Comparison of ENCODE assay signal across 28 cellular contexts in genomic region chr1:41098657-41099207, GRCh38.
"Had no signal": no experiment of that assay in that cellular context is flagged by ENCODE, and none has a peak within 500 bp of the region (broad histone marks: within the 10 kb centered on the region; RNA-seq: fewer than 3 reads in every experiment).

No MANE protein-coding gene starts in this region.

- H3K4me3 Mint-ChIP-seq: activated CD4-positive, alpha-beta memory T cell treated with anti-CD3 and anti-CD28 coated beads for 36 hours; activated CD4-positive, alpha-beta T cell treated with anti-CD3 and anti-CD28 coated beads, Interleukin-2, amount 10 ng/mL, durations not matched to agents 7 days and 5 days; activated naive CD4-positive, alpha-beta T cell treated with anti-CD3 and anti-CD28 coated beads for 36 hours; activated naive CD8-positive, alpha-beta T cell; activated T-cell treated with anti-CD3 and anti-CD28 coated beads, Interleukin-2, amount 50 U/mL, for 4 hours; brain; T-cell had no signal

- H3K27ac Mint-ChIP-seq: activated CD4-positive, alpha-beta memory T cell treated with anti-CD3 and anti-CD28 coated beads for 36 hours; activated CD4-positive, alpha-beta T cell treated with anti-CD3 and anti-CD28 coated beads, Interleukin-2, amount 10 ng/mL, durations not matched to agents 7 days and 5 days; activated naive CD4-positive, alpha-beta T cell treated with anti-CD3 and anti-CD28 coated beads for 36 hours; activated naive CD8-positive, alpha-beta T cell; T-cell had no signal

- DNase-seq: activated CD4-positive, alpha-beta memory T cell treated with anti-CD3 and anti-CD28 coated beads for 36 hours; activated CD4-positive, alpha-beta T cell treated with anti-CD3 and anti-CD28 coated beads, Interleukin-2, amount 10 ng/mL, durations not matched to agents 7 days and 5 days; activated CD4-positive, CD25-positive, alpha-beta regulatory T cell; activated CD8-positive, alpha-beta memory T cell treated with anti-CD3 and anti-CD28 coated beads for 24 hours; activated gamma-delta T cell; activated naive CD4-positive, alpha-beta T cell treated with anti-CD3 and anti-CD28 coated beads for 36 hours; activated T-cell treated with anti-CD3 and anti-CD28 coated beads, Interleukin-2, amount 50 U/mL, for 4 hours; amygdala; Karpas-422; MM.1S; NCI-H1105; NCI-H1436; NCI-H1694 treated with DMSO at 0.1 percent for 48 hours; NCI-H2029 treated with DMSO at 0.1 percent for 48 hours; NCI-H345; NCI-H510A; NCI-H526 treated with DMSO at 0.1 percent for 48 hours; NK-92 treated with Interleukin-12 subunit alpha and Interleukin-12 subunit beta, amount 100 ng/mL, for 24 hours; Peyer's patch; SHP77 treated with DMSO at 0.1 percent for 48 hours; T-cell; T-helper 2 cell; T1000 had no signal

- H3K27me3 Mint-ChIP-seq: activated CD4-positive, alpha-beta memory T cell treated with anti-CD3 and anti-CD28 coated beads for 36 hours; activated CD4-positive, alpha-beta T cell treated with anti-CD3 and anti-CD28 coated beads, Interleukin-2, amount 10 ng/mL, durations not matched to agents 7 days and 5 days; activated naive CD8-positive, alpha-beta T cell; brain; T-cell had no signal

- H3K27me3 ChIP-seq: Peyer's patch had no signal

- H3K9me3 ChIP-seq: Peyer's patch had no signal

- H3K27ac ChIP-seq: Peyer's patch, RWPE1, VCaP had no signal

- H3K36me3 ChIP-seq: Peyer's patch had no signal

- H3K9me3 Mint-ChIP-seq: activated CD4-positive, alpha-beta memory T cell treated with anti-CD3 and anti-CD28 coated beads for 36 hours; activated CD4-positive, alpha-beta T cell treated with anti-CD3 and anti-CD28 coated beads, Interleukin-2, amount 10 ng/mL, durations not matched to agents 7 days and 5 days; activated naive CD4-positive, alpha-beta T cell treated with anti-CD3 and anti-CD28 coated beads for 36 hours; activated T-cell treated with anti-CD3 and anti-CD28 coated beads, Interleukin-2, amount 50 U/mL, for 4 hours; brain; T-cell had no signal

- H3K4me3 ChIP-seq: K562, Peyer's patch had no signal

- H3K4me1 Mint-ChIP-seq: activated CD4-positive, alpha-beta T cell treated with anti-CD3 and anti-CD28 coated beads, Interleukin-2, amount 10 ng/mL, durations not matched to agents 7 days and 5 days; T-cell had no signal

- ATAC-seq: activated T-cell treated with anti-CD3 and anti-CD28 coated beads, Interleukin-2, amount 50 U/mL, for 4 hours; K562; T-cell had no signal
